6 cellular contexts compared by ENCODE assay signal in the genomic region with DNA sequence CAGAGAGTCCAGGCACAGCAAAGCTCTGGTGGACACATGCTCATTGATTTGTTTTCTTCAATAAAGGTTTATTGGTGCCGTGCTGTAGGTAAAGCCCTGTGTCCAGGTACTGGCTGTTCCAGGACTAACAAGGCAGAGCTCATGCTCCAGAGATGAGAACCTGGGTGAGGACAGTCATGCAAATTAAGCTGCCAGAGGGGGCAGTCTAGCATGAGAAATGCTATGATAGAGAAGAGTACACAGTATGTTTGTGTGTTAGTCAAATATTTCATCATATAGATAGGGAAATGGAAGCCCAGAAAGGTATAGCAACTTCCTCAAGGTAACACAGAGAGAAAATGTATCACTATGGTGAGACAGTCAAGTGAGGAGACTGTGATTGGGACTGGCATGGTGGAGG. TPM values are rescaled to one million over a fixed set of nuclear protein-coding genes. Genes with fewer than 3 reads are reported as not detected.
"Had no signal": no experiment of that assay in that cellular context is flagged by ENCODE, and none has a peak within 500 bp of the region (broad histone marks: within the 10 kb centered on the region; RNA-seq: fewer than 3 reads in every experiment).

No MANE protein-coding gene starts in this region.

RNA-seq across cellular contexts. Expression of gene FAM236B, which starts 5.7 kb away (rescaled TPM):
- total RNA-seq: GM23338, H1, H9, HFFc6, HT1080 had no signal
- polyA plus RNA-seq: GM23338, H1, IgD-negative memory B cell had no signal

RNA-seq across cellular contexts. Expression of gene DMRTC1B, which starts 11.5 kb away (rescaled TPM):
- total RNA-seq: GM23338, H1, H9, HFFc6, HT1080 had no signal
- polyA plus RNA-seq: GM23338, H1 had no signal

RNA-seq across cellular contexts. Expression of gene FAM236D, which starts 19.9 kb away (rescaled TPM):
- total RNA-seq: GM23338, H1, H9, HFFc6, HT1080 had no signal
- polyA plus RNA-seq: GM23338, H1, IgD-negative memory B cell had no signal
